ENCODE assay signal across 8 cellular contexts in genomic region chr5:66143473-66144073, GRCh38. TPM values are rescaled to one million over a fixed set of nuclear protein-coding genes. Genes with fewer than 3 reads are reported as not detected.
DNase-seq lines count a peak whose midpoint lies in the region; ATAC-seq and TF ChIP-seq lines count a peak whose summit lies in the region.

No MANE protein-coding gene starts in this region.

- no peaks in the 10 kb centered on the region for H3K27me3 ChIP-seq in hepatocyte

- H3K9me3 ChIP-seq in hepatocyte (ENCODE audit: low read depth) = no peaks in the 10 kb centered on the region

- peak overlapping the region; percentile 100 for H3K27ac ChIP-seq in hepatocyte
- H3K27ac ChIP-seq in skin epidermis = peak overlapping the region; percentile 94 to 100 (median 98)

- H3K27ac Mint-ChIP-seq in activated naive CD4-positive, alpha-beta T cell treated with anti-CD3 and anti-CD28 coated beads, Interleukin-2, amount 10 ng/mL, durations not matched to agents 7 days and 5 days = peak overlapping the region; percentile 100
- H3K27ac Mint-ChIP-seq in activated CD4-positive, alpha-beta memory T cell treated with anti-CD3 and anti-CD28 coated beads, Interleukin-2, amount 10 ng/mL, durations not matched to agents 7 days and 5 days = peak overlapping the region; percentile 99

- 25% methylated on average over 16 of the region's 16 CpGs for WGBS in hepatocyte (ENCODE audit: low lambda C conversion rate, missing lambda C conversion rate)

- H3K9me3 Mint-ChIP-seq in activated naive CD4-positive, alpha-beta T cell treated with anti-CD3 and anti-CD28 coated beads, Interleukin-2, amount 10 ng/mL, durations not matched to agents 7 days and 5 days = no peaks in the 10 kb centered on the region
- H3K9me3 Mint-ChIP-seq in activated CD4-positive, alpha-beta memory T cell treated with anti-CD3 and anti-CD28 coated beads, Interleukin-2, amount 10 ng/mL, durations not matched to agents 7 days and 5 days = no peaks in the 10 kb centered on the region

- peaks cover 24% of the 10 kb centered on the region for H3K4me1 ChIP-seq in hepatocyte (ENCODE audit: insufficient read depth)

- H3K79me2 ChIP-seq in hepatocyte = peaks cover 38% of the 10 kb centered on the region

- H3K4me3 ChIP-seq in hepatocyte (peak overlapping the region; percentile 44), skin epidermis (peak overlapping the region; percentile 67 to 83 (median 74))

- in situ Hi-C loops in KBM-7 (cut with MboI; ENCODE audit: low pct_unique_long_range_greater_than_20kb, low sequenced_read_pairs) = no loop called here

- peak overlapping the region; percentile 96 for H3K4me3 Mint-ChIP-seq in activated naive CD4-positive, alpha-beta T cell treated with anti-CD3 and anti-CD28 coated beads, Interleukin-2, amount 10 ng/mL, durations not matched to agents 7 days and 5 days
- peak overlapping the region; percentile 97 for H3K4me3 Mint-ChIP-seq in activated CD4-positive, alpha-beta memory T cell treated with anti-CD3 and anti-CD28 coated beads, Interleukin-2, amount 10 ng/mL, durations not matched to agents 7 days and 5 days

- H3K4me1 Mint-ChIP-seq in activated naive CD4-positive, alpha-beta T cell treated with anti-CD3 and anti-CD28 coated beads, Interleukin-2, amount 10 ng/mL, durations not matched to agents 7 days and 5 days = peaks cover 37% of the 10 kb centered on the region
- H3K4me1 Mint-ChIP-seq in activated CD4-positive, alpha-beta memory T cell treated with anti-CD3 and anti-CD28 coated beads, Interleukin-2, amount 10 ng/mL, durations not matched to agents 7 days and 5 days = peaks cover 31% of the 10 kb centered on the region

- no peak for TF ChIP-seq CTCF in hepatocyte (IDR thresholded peaks at IDR 0.05; ENCODE audit: poor library complexity)

- CTCF ChIA-PET in activated naive CD4-positive, alpha-beta T cell treated with anti-CD3 and anti-CD28 coated beads, Interleukin-2, amount 10 ng/mL, durations not matched to agents 7 days and 5 days (lab: Charles Lee) = no interaction called here
- CTCF ChIA-PET in activated CD4-positive, alpha-beta memory T cell treated with anti-CD3 and anti-CD28 coated beads, Interleukin-2, amount 10 ng/mL, durations not matched to agents 7 days and 5 days (lab: Charles Lee) = interaction anchor here (0.9 to 1.6 kb wide), 4 partner anchors 28 to 403 kb away, joined by 3 to 4 read pairs (median 4); no protein-coding TSS in a partner anchor

- no peak for DNase-seq in activated naive CD4-positive, alpha-beta T cell treated with anti-CD3 and anti-CD28 coated beads, Interleukin-2, amount 10 ng/mL, durations not matched to agents 7 days and 5 days
- no peak for DNase-seq in activated naive CD4-positive, alpha-beta T cell treated with anti-CD3 and anti-CD28 coated beads, Interleukin-2, amount 50 U/mL, for 16 hours
- no peak for DNase-seq in activated CD4-positive, alpha-beta memory T cell treated with anti-CD3 and anti-CD28 coated beads, Interleukin-2, amount 10 ng/mL, durations not matched to agents 7 days and 5 days
- DNase-seq in hepatocyte (ENCODE audit: low spot score) (no peak), KBM-7 (no peak), RKO (ENCODE audit: low spot score) (no peak)

- H3K27me3 Mint-ChIP-seq in activated naive CD4-positive, alpha-beta T cell treated with anti-CD3 and anti-CD28 coated beads, Interleukin-2, amount 10 ng/mL, durations not matched to agents 7 days and 5 days = peaks cover 4% of the 10 kb centered on the region
- H3K27me3 Mint-ChIP-seq in activated CD4-positive, alpha-beta memory T cell treated with anti-CD3 and anti-CD28 coated beads, Interleukin-2, amount 10 ng/mL, durations not matched to agents 7 days and 5 days = no peaks in the 10 kb centered on the region

- no peaks in the 10 kb centered on the region for H3K36me3 ChIP-seq in hepatocyte (replicated peaks; ENCODE audit: insufficient read depth, low read depth)

- H2AFZ ChIP-seq in hepatocyte = peak overlapping the region; percentile 69

- POLR2A ChIA-PET in activated CD4-positive, alpha-beta memory T cell treated with anti-CD3 and anti-CD28 coated beads, Interleukin-2, amount 10 ng/mL, durations not matched to agents 7 days and 5 days (lab: Charles Lee) = interaction anchor here (0.6 to 2.7 kb wide), 15 partner anchors 9 to 581 kb away, joined by 3 to 27 read pairs (median 7); partner anchors contain the start of genes CENPK, ERBIN, NLN and PPWD1

- H3K36me3 Mint-ChIP-seq in activated naive CD4-positive, alpha-beta T cell treated with anti-CD3 and anti-CD28 coated beads, Interleukin-2, amount 10 ng/mL, durations not matched to agents 7 days and 5 days = peaks cover 11% of the 10 kb centered on the region
- peaks cover 17% of the 10 kb centered on the region for H3K36me3 Mint-ChIP-seq in activated CD4-positive, alpha-beta memory T cell treated with anti-CD3 and anti-CD28 coated beads, Interleukin-2, amount 10 ng/mL, durations not matched to agents 7 days and 5 days (ENCODE audit: low read depth)

- H4K20me1 ChIP-seq in hepatocyte (ENCODE audit: insufficient read depth, poor library complexity, severe bottlenecking) = peaks cover 28% of the 10 kb centered on the region

- peak overlapping the region; percentile 84 for H3K4me2 ChIP-seq in hepatocyte

- no peaks in the 10 kb centered on the region for H3K9me2 ChIP-seq in hepatocyte (replicated peaks; ENCODE audit: insufficient read depth)

- peak; percentile 14 for ATAC-seq in HG03103 (IDR thresholded peaks at IDR 0.05; ENCODE audit: low read depth, unreplicated experiment)

RNA-seq across cellular contexts. Expression of gene SREK1, which starts 0.5 kb away (rescaled TPM):
- total RNA-seq in activated CD4-positive, alpha-beta memory T cell treated with anti-CD3 and anti-CD28 coated beads, Interleukin-2, amount 10 ng/mL, durations not matched to agents 7 days and 5 days = 10 to 100 TPM; 52.3 to 53.4 TPM
- total RNA-seq in hepatocyte = 67.8 and 91.9 TPM in 2 replicates
- 54.1 and 60.3 TPM in 2 replicates for polyA plus RNA-seq in hepatocyte
